10 cellular contexts compared by ENCODE assay signal in genomic region chr12:13044859-13045384, GRCh38. TPM values are rescaled to one million over a fixed set of nuclear protein-coding genes. Genes with fewer than 3 reads are reported as not detected.
DNase-seq lines count a peak whose midpoint lies in the region; ATAC-seq and TF ChIP-seq lines count a peak whose summit lies in the region.
"Had no signal": no experiment of that assay in that cellular context is flagged by ENCODE, and none has a peak within 500 bp of the region (broad histone marks: within the 10 kb centered on the region; RNA-seq: fewer than 3 reads in every experiment).

No MANE protein-coding gene starts in this region.

- no peaks in the 10 kb centered on the region for H3K79me2 ChIP-seq in fibroblast of lung (ENCODE audit: control insufficient read depth, insufficient read depth, low read length)

- H3K4me2 ChIP-seq in fibroblast of lung (ENCODE audit: extremely low read depth, insufficient read depth, low read length), result peak overlapping the region; percentile 79

- H3K9me3 ChIP-seq in Peyer's patch, result no peaks in the 10 kb centered on the region
- no peaks in the 10 kb centered on the region for H3K9me3 ChIP-seq in fibroblast of lung (ENCODE audit: control insufficient read depth, insufficient read depth, low read depth, low read length)

- DNase-seq in GM03348 (ENCODE audit: low spot score) (peak; percentile 32), Peyer's patch (no peak), fibroblast of lung (ENCODE audit: low read depth in 2 of 2) (peak; percentile 3 to 14), renal cortical epithelial cell (ENCODE audit: low read depth) (peak; percentile 2), NCI-H1436 (lab: John Stamatoyannopoulos, UW) (no peak), germinal center (ENCODE audit: low spot score) (no peak)
- no peak for DNase-seq in stimulated activated CD8-positive, alpha-beta memory T cell treated with anti-CD3 and anti-CD28 coated beads, Interleukin-4, amount 100 ng/mL, for 48 hours

- ATAC-seq in HG02571 (IDR thresholded peaks at IDR 0.05; ENCODE audit: unreplicated experiment), result no peak

- H3K4me1 ChIP-seq in Peyer's patch, result peaks cover 0 to 5% (median 0%) of the 10 kb centered on the region in 4 donors
- H3K4me1 ChIP-seq in fibroblast of lung (ENCODE audit: control insufficient read depth, extremely low read depth, insufficient read depth, low read length), result peaks cover 3% of the 10 kb centered on the region

- no peaks in the 10 kb centered on the region for H4K20me1 ChIP-seq in fibroblast of lung (ENCODE audit: control insufficient read depth, extremely low read depth, insufficient read depth, low read length)

- peak overlapping the region; percentile 99 for H2AFZ ChIP-seq in fibroblast of lung (ENCODE audit: low read length)

- peak overlapping the region; percentile 39 for H3K9ac ChIP-seq in fibroblast of lung (ENCODE audit: insufficient read depth, low read length)

- H3K36me3 ChIP-seq in Peyer's patch, result no peaks in the 10 kb centered on the region
- no peaks in the 10 kb centered on the region for H3K36me3 ChIP-seq in fibroblast of lung (ENCODE audit: control insufficient read depth, insufficient read depth, low read length)

- H3K4me3 ChIP-seq in Peyer's patch (peak overlapping the region; percentile 82 to 98 (median 96)), fibroblast of lung (replicated peaks in 1 of 4; ENCODE audit: control extremely low read depth in 1 of 4, insufficient read depth in 1 of 4, low read depth in 3 of 4, low read length in 4 of 4) (peak overlapping the region; percentile 78 to 96 (median 90))

- peak overlapping the region in 1 of 4 donors; percentile 75 for H3K27ac ChIP-seq in Peyer's patch
- no peak overlapping the region for H3K27ac ChIP-seq in fibroblast of lung (ENCODE audit: insufficient read depth, low read length)

- H3K27me3 ChIP-seq in Peyer's patch (no peaks in the 10 kb centered on the region), fibroblast of lung (ENCODE audit: control insufficient read depth, insufficient read depth, low read length) (no peaks in the 10 kb centered on the region)

- no peak for TF ChIP-seq CTCF in Peyer's patch (IDR thresholded peaks at IDR 0.05)
- TF ChIP-seq CTCF in fibroblast of lung (conservative IDR thresholded peaks at IDR 0.05 in 1 of 2, IDR thresholded peaks at IDR 0.05 in 1 of 2; ENCODE audit: low read depth in 1 of 2, low read length in 2 of 2), result no peak

- no peak for TF ChIP-seq POLR2A in Peyer's patch (IDR thresholded peaks at IDR 0.05)

RNA-seq across cellular contexts. Expression of gene FAM234B, which starts 0.7 kb away (rescaled TPM):
- total RNA-seq in Peyer's patch (1 to 10 TPM; 6.5 to 9.1 (median 7.2) TPM), fibroblast of lung (6.7 and 10.4 TPM in 2 replicates), renal cortical epithelial cell (3.1 and 7.5 TPM in 2 replicates)
- polyA plus RNA-seq in fibroblast of lung, result 7.1 and 7.3 TPM in 2 replicates
- polyA plus RNA-seq in fibroblast of lung (2012), result 5.3 and 5.4 TPM in 2 replicates
- polyA minus RNA-seq in fibroblast of lung (ENCODE audit: low replicate concordance), result 6.7 and 12.2 TPM in 2 replicates

RNA-seq across cellular contexts. Expression of gene HEBP1, which starts 44.9 kb away (rescaled TPM):
- total RNA-seq in Peyer's patch (100 to 1,000 TPM in 3 of 4 donors, 10 to 100 TPM in 1; 68.5 to 196 (median 184) TPM), fibroblast of lung (23.6 and 33.7 TPM in 2 replicates), renal cortical epithelial cell (5.9 and 30.0 TPM in 2 replicates)
- polyA plus RNA-seq in fibroblast of lung, result 60.0 and 78.2 TPM in 2 replicates
- polyA plus RNA-seq in fibroblast of lung (2012), result 98.9 and 153 TPM in 2 replicates
- 80.3 and 148 TPM in 2 replicates for polyA minus RNA-seq in fibroblast of lung (ENCODE audit: low replicate concordance)

RNA-seq across cellular contexts. Expression of gene GSG1, which starts 58.5 kb away (rescaled TPM):
- total RNA-seq in Peyer's patch, result 1 to 10 TPM in 1 of 4 donors, not detected in 3; 1.1 TPM
- 0.26 and 0.66 TPM in 2 replicates for total RNA-seq in fibroblast of lung
- polyA plus RNA-seq in fibroblast of lung, result 0.93 and 1.3 TPM in 2 replicates
- 0.78 and 1.1 TPM in 2 replicates for polyA plus RNA-seq in fibroblast of lung (2012)
- 1.6 and 2.2 TPM in 2 replicates for polyA minus RNA-seq in fibroblast of lung (ENCODE audit: low replicate concordance)
- total RNA-seq in renal cortical epithelial cell, result 1.4 and 5.1 TPM in 2 replicates
- total RNA-seq: activated CD8-positive, alpha-beta memory T cell treated with anti-CD3 and anti-CD28 coated beads for 36 hours; temporal lobe had no signal

Comparison
In these comparisons a context has a peak if more than half of its experiments do, and no peak if none do; other contexts are left out.
1. DNase-seq: peak in GM03348 (single experiment), fibroblast of lung (2 of 2) and renal cortical epithelial cell (single experiment); none in Peyer's patch (0 of 3), NCI-H1436 (single experiment), stimulated activated CD8-positive, alpha-beta memory T cell treated with anti-CD3 and anti-CD28 coated beads, Interleukin-4, amount 100 ng/mL, for 48 hours (single experiment) and germinal center (single experiment).